1 cellular context compared by ENCODE assay signal in genomic region chr14:22556021-22556989, GRCh38.
A peak's percentile ranks its signal among the peaks of the same experiment; 100 is the strongest.
TF ChIP-seq lines count a peak whose summit lies in the region.

No MANE protein-coding gene starts in this region.

TF ChIP-seq in GM12878, 131 proteins besides CTCF, POLR2A, EP300 and RAD21 (continued from another document):
- TF ChIP-seq ZBTB33 (IDR thresholded peaks at IDR 0.05) (peak; percentile 62; the same call in 1 of the 2 replicates), KDM1A (IDR thresholded peaks at IDR 0.05; ENCODE audit: borderline replicate concordance) (no peak), JUND (IDR thresholded peaks at IDR 0.05; ENCODE audit: low read depth, low read length) (peak; percentile 96), IRF3 (IDR thresholded peaks at IDR 0.05) (no peak), ZBED1 (IDR thresholded peaks at IDR 0.05; ENCODE audit: borderline replicate concordance) (peak; percentile 99), RFX5 (IDR thresholded peaks at IDR 0.05; ENCODE audit: low read depth, low read length) (peak; percentile 91), NFIC (IDR thresholded peaks at IDR 0.05; ENCODE audit: low read depth, low read length) (no peak)
- TF ChIP-seq, protein P1, sequence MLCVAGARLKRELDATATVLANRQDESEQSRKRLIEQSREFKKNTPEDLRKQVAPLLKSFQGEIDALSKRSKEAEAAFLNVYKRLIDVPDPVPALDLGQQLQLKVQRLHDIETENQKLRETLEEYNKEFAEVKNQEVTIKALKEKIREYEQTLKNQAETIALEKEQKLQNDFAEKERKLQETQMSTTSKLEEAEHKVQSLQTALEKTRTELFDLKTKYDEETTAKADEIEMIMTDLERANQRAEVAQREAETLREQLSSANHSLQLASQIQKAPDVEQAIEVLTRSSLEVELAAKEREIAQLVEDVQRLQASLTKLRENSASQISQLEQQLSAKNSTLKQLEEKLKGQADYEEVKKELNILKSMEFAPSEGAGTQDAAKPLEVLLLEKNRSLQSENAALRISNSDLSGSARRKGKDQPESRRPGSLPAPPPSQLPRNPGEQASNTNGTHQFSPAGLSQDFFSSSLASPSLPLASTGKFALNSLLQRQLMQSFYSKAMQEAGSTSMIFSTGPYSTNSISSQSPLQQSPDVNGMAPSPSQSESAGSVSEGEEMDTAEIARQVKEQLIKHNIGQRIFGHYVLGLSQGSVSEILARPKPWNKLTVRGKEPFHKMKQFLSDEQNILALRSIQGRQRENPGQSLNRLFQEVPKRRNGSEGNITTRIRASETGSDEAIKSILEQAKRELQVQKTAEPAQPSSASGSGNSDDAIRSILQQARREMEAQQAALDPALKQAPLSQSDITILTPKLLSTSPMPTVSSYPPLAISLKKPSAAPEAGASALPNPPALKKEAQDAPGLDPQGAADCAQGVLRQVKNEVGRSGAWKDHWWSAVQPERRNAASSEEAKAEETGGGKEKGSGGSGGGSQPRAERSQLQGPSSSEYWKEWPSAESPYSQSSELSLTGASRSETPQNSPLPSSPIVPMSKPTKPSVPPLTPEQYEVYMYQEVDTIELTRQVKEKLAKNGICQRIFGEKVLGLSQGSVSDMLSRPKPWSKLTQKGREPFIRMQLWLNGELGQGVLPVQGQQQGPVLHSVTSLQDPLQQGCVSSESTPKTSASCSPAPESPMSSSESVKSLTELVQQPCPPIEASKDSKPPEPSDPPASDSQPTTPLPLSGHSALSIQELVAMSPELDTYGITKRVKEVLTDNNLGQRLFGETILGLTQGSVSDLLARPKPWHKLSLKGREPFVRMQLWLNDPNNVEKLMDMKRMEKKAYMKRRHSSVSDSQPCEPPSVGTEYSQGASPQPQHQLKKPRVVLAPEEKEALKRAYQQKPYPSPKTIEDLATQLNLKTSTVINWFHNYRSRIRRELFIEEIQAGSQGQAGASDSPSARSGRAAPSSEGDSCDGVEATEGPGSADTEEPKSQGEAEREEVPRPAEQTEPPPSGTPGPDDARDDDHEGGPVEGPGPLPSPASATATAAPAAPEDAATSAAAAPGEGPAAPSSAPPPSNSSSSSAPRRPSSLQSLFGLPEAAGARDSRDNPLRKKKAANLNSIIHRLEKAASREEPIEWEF (IDR thresholded peaks at IDR 0.05; ENCODE audit: insufficient replicate concordance, low read depth, low read length) = peak; percentile 72
